In the genomic region with DNA sequence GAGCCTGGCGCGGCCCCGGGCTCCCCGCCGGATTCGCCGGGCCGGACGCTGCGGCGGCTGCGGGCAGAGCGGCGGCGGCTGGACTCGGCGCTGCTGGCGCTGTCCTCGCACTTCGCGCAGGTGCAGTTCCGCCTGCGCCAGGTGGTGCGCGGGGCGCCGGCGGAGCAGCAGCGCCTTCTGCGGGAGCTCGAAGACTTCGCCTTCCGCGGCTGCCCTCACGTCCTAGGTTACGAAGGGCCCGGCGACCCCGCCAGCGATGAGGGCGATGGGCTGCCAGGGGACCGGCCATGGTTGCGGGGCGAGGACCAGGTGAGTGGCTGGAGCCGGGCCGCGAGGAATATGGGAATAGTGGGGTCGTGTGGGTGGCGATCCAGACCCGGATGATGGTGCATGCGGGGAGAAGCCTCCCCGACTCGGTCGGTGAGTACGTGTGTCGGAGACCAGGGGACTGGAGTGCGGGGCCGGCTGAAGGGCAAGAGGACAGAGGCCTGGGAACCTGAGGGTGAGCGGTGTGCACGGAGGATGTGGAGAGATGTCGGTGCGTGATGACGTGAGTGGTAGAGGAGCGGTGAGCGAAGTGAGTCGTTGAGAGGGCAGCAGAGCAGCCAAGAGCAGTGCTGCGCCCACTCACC, we compare ENCODE assay signal across 1 cellular context.
TF ChIP-seq lines count a peak whose summit lies in the region.

No MANE protein-coding gene starts in this region.

TF ChIP-seq in GM12878, 131 proteins besides CTCF, POLR2A, EP300 and RAD21 (continued from another document):
- TF ChIP-seq, protein P1, sequence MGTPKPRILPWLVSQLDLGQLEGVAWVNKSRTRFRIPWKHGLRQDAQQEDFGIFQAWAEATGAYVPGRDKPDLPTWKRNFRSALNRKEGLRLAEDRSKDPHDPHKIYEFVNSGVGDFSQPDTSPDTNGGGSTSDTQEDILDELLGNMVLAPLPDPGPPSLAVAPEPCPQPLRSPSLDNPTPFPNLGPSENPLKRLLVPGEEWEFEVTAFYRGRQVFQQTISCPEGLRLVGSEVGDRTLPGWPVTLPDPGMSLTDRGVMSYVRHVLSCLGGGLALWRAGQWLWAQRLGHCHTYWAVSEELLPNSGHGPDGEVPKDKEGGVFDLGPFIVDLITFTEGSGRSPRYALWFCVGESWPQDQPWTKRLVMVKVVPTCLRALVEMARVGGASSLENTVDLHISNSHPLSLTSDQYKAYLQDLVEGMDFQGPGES (IDR thresholded peaks at IDR 0.05): no peak
- TF ChIP-seq YBX1 (IDR thresholded peaks at IDR 0.05) (no peak), ETV6 (conservative IDR thresholded peaks at IDR 0.05 in 1 of 2, IDR thresholded peaks at IDR 0.05 in 1 of 2; ENCODE audit: borderline replicate concordance in 1 of 2, low read depth in 1 of 2) (no peak), SUZ12 (IDR thresholded peaks at IDR 0.05; ENCODE audit: unreplicated experiment) (no peak)
- TF ChIP-seq, protein P2, sequence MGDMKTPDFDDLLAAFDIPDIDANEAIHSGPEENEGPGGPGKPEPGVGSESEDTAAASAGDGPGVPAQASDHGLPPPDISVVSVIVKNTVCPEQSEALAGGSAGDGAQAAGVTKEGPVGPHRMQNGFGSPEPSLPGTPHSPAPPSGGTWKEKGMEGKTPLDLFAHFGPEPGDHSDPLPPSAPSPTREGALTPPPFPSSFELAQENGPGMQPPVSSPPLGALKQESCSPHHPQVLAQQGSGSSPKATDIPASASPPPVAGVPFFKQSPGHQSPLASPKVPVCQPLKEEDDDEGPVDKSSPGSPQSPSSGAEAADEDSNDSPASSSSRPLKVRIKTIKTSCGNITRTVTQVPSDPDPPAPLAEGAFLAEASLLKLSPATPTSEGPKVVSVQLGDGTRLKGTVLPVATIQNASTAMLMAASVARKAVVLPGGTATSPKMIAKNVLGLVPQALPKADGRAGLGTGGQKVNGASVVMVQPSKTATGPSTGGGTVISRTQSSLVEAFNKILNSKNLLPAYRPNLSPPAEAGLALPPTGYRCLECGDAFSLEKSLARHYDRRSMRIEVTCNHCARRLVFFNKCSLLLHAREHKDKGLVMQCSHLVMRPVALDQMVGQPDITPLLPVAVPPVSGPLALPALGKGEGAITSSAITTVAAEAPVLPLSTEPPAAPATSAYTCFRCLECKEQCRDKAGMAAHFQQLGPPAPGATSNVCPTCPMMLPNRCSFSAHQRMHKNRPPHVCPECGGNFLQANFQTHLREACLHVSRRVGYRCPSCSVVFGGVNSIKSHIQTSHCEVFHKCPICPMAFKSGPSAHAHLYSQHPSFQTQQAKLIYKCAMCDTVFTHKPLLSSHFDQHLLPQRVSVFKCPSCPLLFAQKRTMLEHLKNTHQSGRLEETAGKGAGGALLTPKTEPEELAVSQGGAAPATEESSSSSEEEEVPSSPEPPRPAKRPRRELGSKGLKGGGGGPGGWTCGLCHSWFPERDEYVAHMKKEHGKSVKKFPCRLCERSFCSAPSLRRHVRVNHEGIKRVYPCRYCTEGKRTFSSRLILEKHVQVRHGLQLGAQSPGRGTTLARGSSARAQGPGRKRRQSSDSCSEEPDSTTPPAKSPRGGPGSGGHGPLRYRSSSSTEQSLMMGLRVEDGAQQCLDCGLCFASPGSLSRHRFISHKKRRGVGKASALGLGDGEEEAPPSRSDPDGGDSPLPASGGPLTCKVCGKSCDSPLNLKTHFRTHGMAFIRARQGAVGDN (IDR thresholded peaks at IDR 0.05): peak; percentile 13; the same call in 1 of the 2 replicates
